Comparison of ENCODE assay signal across 25 cellular contexts in genomic region chr2:68302281-68302680, GRCh38. TPM values are rescaled to one million over a fixed set of nuclear protein-coding genes. Genes with fewer than 3 reads are reported as not detected.
A peak's percentile ranks its signal among the peaks of the same experiment; 100 is the strongest.
DNase-seq lines count a peak whose midpoint lies in the region; ATAC-seq and TF ChIP-seq lines count a peak whose summit lies in the region.
"Had no signal": no experiment of that assay in that cellular context is flagged by ENCODE, and none has a peak within 500 bp of the region (broad histone marks: within the 10 kb centered on the region; RNA-seq: fewer than 3 reads in every experiment).

No MANE protein-coding gene starts in this region.

- BruUV-seq in PC-3 (replicated peaks; lab: Mats Ljungman, UMichigan), result no TSS peak

- no peaks in the 10 kb centered on the region for H3K9me3 ChIP-seq in PC-3 (ENCODE audit: low read length)
- H3K9me3 ChIP-seq: body of pancreas, uterus had no signal

- H2AFZ ChIP-seq in PC-3 (ENCODE audit: low read length), result no peak overlapping the region
- H2AFZ ChIP-seq: hepatocyte, neural progenitor cell had no signal

- H3K4me2 ChIP-seq in PC-3 (ENCODE audit: low read length), result no peak overlapping the region
- H3K4me2 ChIP-seq: hepatocyte, neural progenitor cell had no signal

- H3K4me3 ChIP-seq in PC-3 (ENCODE audit: low read length), result no peak overlapping the region
- H3K4me3 ChIP-seq in epithelial cell of esophagus (ENCODE audit: low read length), result no peak overlapping the region
- H3K4me3 ChIP-seq: body of pancreas, hepatocyte, neural progenitor cell, uterus had no signal

- no peak overlapping the region for H3K27ac ChIP-seq in PC-3 (ENCODE audit: low read length)
- H3K27ac ChIP-seq: body of pancreas, hepatocyte, neural progenitor cell, uterus, WERI-Rb-1 had no signal

- no peak overlapping the region for H3K9ac ChIP-seq in PC-3 (ENCODE audit: low read length)
- H3K9ac ChIP-seq: neural progenitor cell had no signal

- no peaks in the 10 kb centered on the region for H3K27me3 ChIP-seq in PC-3 (ENCODE audit: low read length)
- H3K27me3 ChIP-seq: body of pancreas, neural progenitor cell, uterus had no signal

- H3F3A ChIP-seq in PC-3 (ENCODE audit: low read length, unreplicated experiment), result no peaks in the 10 kb centered on the region

- peaks cover 22% of the 10 kb centered on the region for H3K4me1 ChIP-seq in PC-3 (ENCODE audit: insufficient read depth, low read length)
- H3K4me1 ChIP-seq: body of pancreas, neural progenitor cell, uterus had no signal

- peak; percentile 27; the same call in 1 of the 2 replicates for ATAC-seq in PC-3
- ATAC-seq: body of pancreas; stimulated activated naive B cell treated with anti-CD40 and anti-IgM and Interleukin-4, amounts not matched to agents 10 μg/mL and 1 μg/mL and 100 μg/mL, for 72 hours had no signal

- H3K36me3 ChIP-seq in PC-3 (ENCODE audit: low read depth, low read length), result no peaks in the 10 kb centered on the region
- H3K36me3 ChIP-seq: neural progenitor cell, uterus, WERI-Rb-1 had no signal

- CTCF ChIA-PET in PC-3 (lab: Charles Lee), result interaction anchor here (0.7 kb wide), 1 partner anchor 56 kb away, joined by 3 read pairs; no protein-coding TSS in a partner anchor

- POLR2A ChIA-PET in PC-3 (lab: Charles Lee; ENCODE audit: unreplicated experiment), result no interaction called here

- intact Hi-C loops in PC-3 (cut with micrococcal nuclease), result no loop called here

- TF ChIP-seq CTCF in PC-3 (conservative IDR thresholded peaks at IDR 0.05; ENCODE audit: low read depth, low read length), result no peak
- no peak for TF ChIP-seq CTCF in epithelial cell of esophagus (IDR thresholded peaks at IDR 0.05; ENCODE audit: insufficient read depth, low read depth, low read length, missing control alignments)

- no peaks in the 10 kb centered on the region for H4K20me1 ChIP-seq in PC-3 (ENCODE audit: low read length)

- H3K79me2 ChIP-seq in PC-3 (ENCODE audit: low read length), result no peaks in the 10 kb centered on the region
- H3K79me2 ChIP-seq: hepatocyte had no signal

- H3K9me2 ChIP-seq in PC-3 (replicated peaks; ENCODE audit: low read length), result no peaks in the 10 kb centered on the region

- DNase-seq in A172 (ENCODE audit: low spot score) (peak; percentile 21), EH (ENCODE audit: low read depth) (peak; percentile 61), PC-3 (peak; percentile 38), epithelial cell of esophagus (ENCODE audit: low read depth) (peak; percentile 38), NCI-H2171 (lab: John Stamatoyannopoulos, UW) (no peak), HPDE6-E6E7 (ENCODE audit: extremely low spot score) (no peak), T-helper 1 cell (no peak), activated gamma-delta T cell treated with Interleukin-2 at 50 U/mL for 16 hours (no peak)
- DNase-seq: activated CD8-positive, alpha-beta memory T cell treated with anti-CD3 and anti-CD28 coated beads, Interleukin-2, amount 50 U/mL, for 48 hours; activated gamma-delta T cell; body of pancreas; CD4-positive, CD25-positive, alpha-beta regulatory T cell; GF-D8; H9; immature natural killer cell; KBM-7; NCI-H748 treated with DMSO at 0.1 percent for 48 hours; Right ventricle myocardium superior; stimulated activated CD4-positive, alpha-beta T cell treated with anti-CD3 and anti-CD28 coated beads, Interleukin-1b, Interleukin-23, amount 100 ng/mL, for 48 hours; stimulated activated naive B cell treated with anti-CD40 and anti-IgM and Interleukin-4, amounts not matched to agents 10 μg/mL and 1 μg/mL and 100 μg/mL, for 72 hours; uterus; WERI-Rb-1 had no signal

RNA-seq across cellular contexts. Expression of gene CNRIP1, which starts 17.5 kb away (rescaled TPM):
- 11.4 and 13.1 TPM in 2 replicates for total RNA-seq in A172 (2014; rRNA removed; shearing (Covaris generic))
- total RNA-seq in PC-3 (2014; rRNA removed), result 11.6 and 11.7 TPM in 2 replicates
- total RNA-seq: CD4-positive, CD25-positive, alpha-beta regulatory T cell; OCI-LY7 had no signal

RNA-seq across cellular contexts. Expression of gene PPP3R1, which starts 49.9 kb away (rescaled TPM):
- 18.0 and 24.5 TPM in 2 replicates for total RNA-seq in A172 (2014; rRNA removed; shearing (Covaris generic))
- 13.7 and 21.8 TPM in 2 replicates for total RNA-seq in PC-3 (2014; rRNA removed)

Comparison
In these comparisons a context has a peak if more than half of its experiments do, and no peak if none do; other contexts are left out.
1. DNase-seq: peak in A172 (single experiment), EH (single experiment), PC-3 (single experiment) and epithelial cell of esophagus (single experiment); none in NCI-H2171 (single experiment), HPDE6-E6E7 (single experiment), T-helper 1 cell (0 of 5) and activated gamma-delta T cell treated with Interleukin-2 at 50 U/mL for 16 hours (single experiment).